ENCODE assay signal across 15 cellular contexts in the genomic region with DNA sequence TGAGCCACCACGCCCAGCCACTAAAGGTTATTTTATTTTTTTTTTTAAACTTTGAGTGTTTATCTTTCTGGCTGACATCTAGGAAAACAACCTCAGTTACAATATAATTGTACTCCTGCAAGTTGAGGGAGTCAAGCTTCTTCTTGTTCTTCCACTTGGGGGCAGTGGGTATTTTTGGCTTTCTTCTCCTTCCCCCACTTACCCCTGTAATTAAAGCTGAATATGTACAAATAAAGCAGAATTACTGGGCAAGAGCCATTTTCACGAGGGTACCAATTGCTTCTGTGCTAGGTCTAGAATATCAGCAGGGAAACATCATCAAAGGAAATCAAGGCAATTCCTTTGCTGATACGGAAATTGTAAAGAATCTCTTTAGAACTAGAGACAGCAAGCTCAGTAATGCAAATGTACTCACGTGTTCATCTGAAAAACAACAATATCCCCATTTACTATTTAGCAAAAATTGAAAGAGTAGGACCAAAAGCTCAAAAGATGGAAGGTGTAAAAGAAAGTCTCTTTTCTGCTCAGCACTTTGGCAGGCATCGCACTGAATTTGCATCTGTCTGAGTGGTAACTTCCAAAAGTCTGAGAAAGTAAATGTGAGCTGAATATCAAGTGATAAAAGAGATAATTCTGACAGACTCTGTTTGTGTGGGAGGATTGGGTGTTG.
A peak's percentile ranks its signal among the peaks of the same experiment; 100 is the strongest.
DNase-seq lines count a peak whose midpoint lies in the region; ATAC-seq and TF ChIP-seq lines count a peak whose summit lies in the region.
"Had no signal": no experiment of that assay in that cellular context is flagged by ENCODE, and none has a peak within 500 bp of the region (broad histone marks: within the 10 kb centered on the region; RNA-seq: fewer than 3 reads in every experiment).

No MANE protein-coding gene starts in this region.

- POLR2A ChIA-PET in PC-3 (lab: Charles Lee; ENCODE audit: unreplicated experiment) = interaction anchor here (0.6 to 0.7 kb wide), 2 partner anchors 13 to 71 kb away, joined by 3 to 4 read pairs; no protein-coding TSS in a partner anchor

- no peak for ATAC-seq in effector memory CD8-positive, alpha-beta T cell (replicated peaks)
- ATAC-seq in PC-3 (no peak), GM21528 (IDR thresholded peaks at IDR 0.05; ENCODE audit: low FRiP score, unreplicated experiment) (no peak)
- ATAC-seq: heart right ventricle had no signal

- TF ChIP-seq CTCF in GM12873 (IDR thresholded peaks at IDR 0.05; ENCODE audit: insufficient read depth, low read depth, low read length, missing control alignments) (peak; percentile 3), OCI-LY3 (IDR thresholded peaks at IDR 0.05; ENCODE audit: low read depth, low read length) (peak; percentile 28; the same call in 1 of the 2 replicates), PC-3 (conservative IDR thresholded peaks at IDR 0.05; ENCODE audit: low read depth, low read length) (no peak)

- H3K4me3 Mint-ChIP-seq in effector memory CD8-positive, alpha-beta T cell = no peak overlapping the region

- no peak for DNase-seq in effector memory CD8-positive, alpha-beta T cell
- peak; percentile 88 for DNase-seq in pons (ENCODE audit: low spot score)
- no peak for DNase-seq in PC-3
- DNase-seq in effector CD4-positive, alpha-beta T cell = no peak
- DNase-seq: activated CD4-positive, alpha-beta T cell treated with anti-CD3 and anti-CD28 coated beads for 1 hour; activated T-cell treated with anti-CD3 and anti-CD28 coated beads, Interleukin-2, amount 50 U/mL, for 48 hours; adrenal gland; heart right ventricle; NCI-H1930; NCI-H774; SW 1271; tibial artery had no signal

- no peak overlapping the region for H2AFZ ChIP-seq in OCI-LY3 (ENCODE audit: low read depth, low read length)
- H2AFZ ChIP-seq in PC-3 (ENCODE audit: low read length) = no peak overlapping the region

- no peaks in the 10 kb centered on the region for H3K9me2 ChIP-seq in PC-3 (replicated peaks; ENCODE audit: low read length)

- no peaks in the 10 kb centered on the region for H4K20me1 ChIP-seq in OCI-LY3 (ENCODE audit: insufficient read depth, low read length)
- no peaks in the 10 kb centered on the region for H4K20me1 ChIP-seq in PC-3 (ENCODE audit: low read length)

- H3K27me3 Mint-ChIP-seq in effector memory CD8-positive, alpha-beta T cell = no peaks in the 10 kb centered on the region

- H3K9me3 ChIP-seq in OCI-LY3 (ENCODE audit: insufficient read depth, low read length) = no peaks in the 10 kb centered on the region
- H3K9me3 ChIP-seq in PC-3 (ENCODE audit: low read length) = no peaks in the 10 kb centered on the region
- H3K9me3 ChIP-seq: adrenal gland, heart right ventricle, tibial artery had no signal

- no TSS peak for BruUV-seq in PC-3 (replicated peaks; lab: Mats Ljungman, UMichigan)

- no peaks in the 10 kb centered on the region for H3K9me3 Mint-ChIP-seq in effector memory CD8-positive, alpha-beta T cell

- no peaks in the 10 kb centered on the region for H3K36me3 ChIP-seq in OCI-LY3 (replicated peaks; ENCODE audit: low read depth, low read length)
- H3K36me3 ChIP-seq in PC-3 (ENCODE audit: low read depth, low read length) = no peaks in the 10 kb centered on the region
- H3K36me3 ChIP-seq: adrenal gland, tibial artery had no signal

- CTCF ChIA-PET in PC-3 (lab: Charles Lee) = interaction anchor here (1.0 kb wide), 1 partner anchor 76 kb away, joined by 9 read pairs; a partner anchor contains a TSS

- H3K4me1 Mint-ChIP-seq in effector memory CD8-positive, alpha-beta T cell (ENCODE audit: low read depth in 2 of 2) = peaks cover 21 to 47% of the 10 kb centered on the region in 2 donors

- peak overlapping the region; percentile 16 to 59 for H3K27ac Mint-ChIP-seq in effector memory CD8-positive, alpha-beta T cell

- intact Hi-C loops in PC-3 (cut with micrococcal nuclease) = no loop called here

- H3K4me3 ChIP-seq in OCI-LY3 (ENCODE audit: low read length) = no peak overlapping the region
- no peak overlapping the region for H3K4me3 ChIP-seq in PC-3 (ENCODE audit: low read length)
- H3K4me3 ChIP-seq: adrenal gland, heart right ventricle, tibial artery had no signal

- no peak overlapping the region for H3K4me2 ChIP-seq in OCI-LY3 (ENCODE audit: low read length)
- H3K4me2 ChIP-seq in PC-3 (ENCODE audit: low read length) = no peak overlapping the region

- H3K27me3 ChIP-seq in OCI-LY3 (ENCODE audit: low read depth, low read length) = no peaks in the 10 kb centered on the region
- no peaks in the 10 kb centered on the region for H3K27me3 ChIP-seq in PC-3 (ENCODE audit: low read length)
- H3K27me3 ChIP-seq: adrenal gland, heart right ventricle, tibial artery had no signal

- H3K4me1 ChIP-seq in OCI-LY3 (ENCODE audit: low read length) = peaks cover 27% of the 10 kb centered on the region
- peaks cover 31% of the 10 kb centered on the region for H3K4me1 ChIP-seq in PC-3 (ENCODE audit: insufficient read depth, low read length)
- H3K4me1 ChIP-seq: tibial artery had no signal

- peaks cover 1% of the 10 kb centered on the region for H3K36me3 Mint-ChIP-seq in effector memory CD8-positive, alpha-beta T cell (ENCODE audit: insufficient read depth)

- H3K27ac ChIP-seq in OCI-LY3 (ENCODE audit: low read length) (no peak overlapping the region), PC-3 (ENCODE audit: low read length) (no peak overlapping the region)
- H3K27ac ChIP-seq: adrenal gland, heart right ventricle, tibial artery had no signal

- H3K79me2 ChIP-seq in OCI-LY3 (ENCODE audit: low read length) (no peaks in the 10 kb centered on the region), PC-3 (ENCODE audit: low read length) (no peaks in the 10 kb centered on the region)

- H3K9ac ChIP-seq in OCI-LY3 (ENCODE audit: low read length) = no peak overlapping the region
- no peak overlapping the region for H3K9ac ChIP-seq in PC-3 (ENCODE audit: low read length)

- H3F3A ChIP-seq in PC-3 (ENCODE audit: low read length, unreplicated experiment) = peaks cover 6% of the 10 kb centered on the region
